Comparison of ENCODE assay signal across 11 cellular contexts in the genomic region with DNA sequence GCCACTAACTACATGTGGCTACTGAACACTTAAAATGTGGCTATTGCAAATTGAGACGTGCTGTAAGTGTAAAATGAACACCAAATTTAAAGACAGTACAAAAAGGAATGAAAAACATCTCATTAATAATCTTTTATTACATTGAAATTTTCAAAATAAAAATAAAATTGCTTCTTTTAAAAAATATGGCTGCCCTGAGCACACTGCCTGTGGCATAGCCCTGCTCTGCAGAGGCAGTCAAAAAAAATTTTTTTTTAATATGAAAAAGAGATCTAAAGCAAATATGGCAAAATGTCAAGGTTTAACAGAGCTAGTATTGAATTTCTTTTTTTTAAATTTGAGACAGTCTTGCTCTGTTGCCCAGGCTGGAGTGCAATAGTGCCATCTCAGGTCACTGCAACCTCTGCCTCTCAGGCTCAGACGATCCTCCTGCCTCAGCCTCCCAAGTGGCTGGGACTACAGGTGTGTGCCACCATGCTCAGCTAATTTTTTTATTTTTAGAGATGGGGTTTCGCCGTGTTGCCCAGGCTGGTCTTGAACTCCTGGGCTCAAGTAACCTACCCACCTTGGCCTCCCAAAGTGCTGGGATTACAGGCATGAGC. TPM values are rescaled to one million over a fixed set of nuclear protein-coding genes. Genes with fewer than 3 reads are reported as not detected.
DNase-seq lines count a peak whose midpoint lies in the region; ATAC-seq and TF ChIP-seq lines count a peak whose summit lies in the region.
"Had no signal": no experiment of that assay in that cellular context is flagged by ENCODE, and none has a peak within 500 bp of the region (broad histone marks: within the 10 kb centered on the region; RNA-seq: fewer than 3 reads in every experiment).

No MANE protein-coding gene starts in this region.

- no peak overlapping the region for H3K4me3 ChIP-seq in CD4-positive, CD25-positive, alpha-beta regulatory T cell (ENCODE audit: low read depth, low read length)
- H3K4me3 ChIP-seq in ascending aorta = no peak overlapping the region
- H3K4me3 ChIP-seq: BLaER1 treated with 17β-estradiol and CSF1 and Interleukin-3, amounts not matched to agents 10 nM and 100 nM had no signal

- ATAC-seq in CD4-positive, CD25-positive, alpha-beta regulatory T cell (ENCODE audit: low read depth in 2 of 2) = peak; percentile 15 to 24
- ATAC-seq in GM19395 (IDR thresholded peaks at IDR 0.05; ENCODE audit: unreplicated experiment) (peak; percentile 36), HG02973 (IDR thresholded peaks at IDR 0.05; ENCODE audit: unreplicated experiment) (peak; percentile 24), left lobe of liver (no peak)
- ATAC-seq in activated CD8-positive, alpha-beta T cell treated with anti-CD3 and anti-CD28 coated beads for 36 hours = peak; percentile 42

- H3K36me3 ChIP-seq in CD4-positive, CD25-positive, alpha-beta regulatory T cell (ENCODE audit: control insufficient read depth, insufficient read depth, low read length) = peaks cover 5% of the 10 kb centered on the region
- no peaks in the 10 kb centered on the region for H3K36me3 ChIP-seq in ascending aorta

- H3K9me3 ChIP-seq in CD4-positive, CD25-positive, alpha-beta regulatory T cell (ENCODE audit: control insufficient read depth in 2 of 2, low read length in 2 of 2) = no peaks in the 10 kb centered on the region
- no peaks in the 10 kb centered on the region for H3K9me3 ChIP-seq in ascending aorta
- H3K9me3 ChIP-seq: BLaER1 treated with 17β-estradiol and CSF1 and Interleukin-3, amounts not matched to agents 10 nM and 100 nM had no signal

- no peak for DNase-seq in CD4-positive, CD25-positive, alpha-beta regulatory T cell
- no peak for DNase-seq in activated CD8-positive, alpha-beta T cell treated with anti-CD3 and anti-CD28 coated beads for 36 hours
- DNase-seq in GM19240 (ENCODE audit: insufficient read length, low spot score) = no peak
- no peak for DNase-seq in left lobe of liver (ENCODE audit: low spot score)
- no peak for DNase-seq in cortex of kidney (lab: John Stamatoyannopoulos, UW)
- no peak for DNase-seq in ascending aorta (ENCODE audit: low spot score in 2 of 2)

- no peak for TF ChIP-seq CTCF in activated CD8-positive, alpha-beta T cell treated with anti-CD3 and anti-CD28 coated beads for 36 hours (IDR thresholded peaks at IDR 0.05)
- no peak for TF ChIP-seq CTCF in ascending aorta (IDR thresholded peaks at IDR 0.05)

- POLR2A ChIA-PET in activated CD8-positive, alpha-beta T cell treated with anti-CD3 and anti-CD28 coated beads for 36 hours (lab: Charles Lee) = no interaction called here

- H3K27ac Mint-ChIP-seq in CD4-positive, CD25-positive, alpha-beta regulatory T cell = peak overlapping the region in 1 of 3 donors; percentile 35
- no peak overlapping the region for H3K27ac Mint-ChIP-seq in activated CD8-positive, alpha-beta T cell treated with anti-CD3 and anti-CD28 coated beads for 36 hours
- H3K27ac Mint-ChIP-seq: activated T-helper 2 cell treated with anti-CD3 and anti-CD28 coated beads, Interferon-gamma antibody, Interleukin-2, Interleukin-4, amounts not matched to agents 10 μg/mL and 5 μg/mL and 100 μg/mL, durations not matched to agents 14 hours and 24 hours and 36 hours; T-helper 2 cell treated with Interferon-gamma antibody and Interleukin-4, amounts not matched to agents 5 μg/mL and 100 μg/mL, for 36 hours had no signal

- no peaks in the 10 kb centered on the region for H3K27me3 ChIP-seq in CD4-positive, CD25-positive, alpha-beta regulatory T cell (ENCODE audit: control insufficient read depth, insufficient read depth, low read length)
- no peaks in the 10 kb centered on the region for H3K27me3 ChIP-seq in ascending aorta
- H3K27me3 ChIP-seq: BLaER1 treated with 17β-estradiol and CSF1 and Interleukin-3, amounts not matched to agents 10 nM and 100 nM had no signal

- CTCF ChIA-PET in activated CD8-positive, alpha-beta T cell treated with anti-CD3 and anti-CD28 coated beads for 36 hours (lab: Charles Lee) = interaction anchor here (0.8 to 12.1 kb wide), 12 partner anchors 10 to 228 kb away, joined by 3 to 161 read pairs (median 4); no protein-coding TSS in a partner anchor

- H3K36me3 Mint-ChIP-seq in CD4-positive, CD25-positive, alpha-beta regulatory T cell = peaks cover 10% of the 10 kb centered on the region
- H3K36me3 Mint-ChIP-seq in activated CD8-positive, alpha-beta T cell treated with anti-CD3 and anti-CD28 coated beads for 36 hours (ENCODE audit: low read depth) = peaks cover 12% of the 10 kb centered on the region

- no peak overlapping the region for H3K4me3 Mint-ChIP-seq in CD4-positive, CD25-positive, alpha-beta regulatory T cell
- no peak overlapping the region for H3K4me3 Mint-ChIP-seq in activated CD8-positive, alpha-beta T cell treated with anti-CD3 and anti-CD28 coated beads for 36 hours
- H3K4me3 Mint-ChIP-seq: T-helper 2 cell treated with Interferon-gamma antibody and Interleukin-4, amounts not matched to agents 5 μg/mL and 100 μg/mL, for 36 hours had no signal

- intact Hi-C loops in activated CD8-positive, alpha-beta T cell treated with anti-CD3 and anti-CD28 coated beads for 36 hours (cut with micrococcal nuclease) = loop anchor here (2.0 kb wide), 1 partner anchor 226 kb away; no protein-coding TSS in a partner anchor
- intact Hi-C loops in ascending aorta (cut with DNase I) = loop anchor here (1.0 kb wide), 1 partner anchor 228 kb away; no protein-coding TSS in a partner anchor

- peaks cover 0 to 18% (median 4%) of the 10 kb centered on the region in 4 donors for H3K4me1 Mint-ChIP-seq in CD4-positive, CD25-positive, alpha-beta regulatory T cell
- no peaks in the 10 kb centered on the region for H3K4me1 Mint-ChIP-seq in activated CD8-positive, alpha-beta T cell treated with anti-CD3 and anti-CD28 coated beads for 36 hours (ENCODE audit: low read depth)

- no peak overlapping the region for H3K27ac ChIP-seq in CD4-positive, CD25-positive, alpha-beta regulatory T cell (ENCODE audit: insufficient read depth, low read length, poor library complexity, severe bottlenecking)
- H3K27ac ChIP-seq in ascending aorta = no peak overlapping the region
- H3K27ac ChIP-seq: BLaER1 treated with 17β-estradiol and CSF1 and Interleukin-3, amounts not matched to agents 10 nM and 100 nM had no signal

- H3K9me3 Mint-ChIP-seq in CD4-positive, CD25-positive, alpha-beta regulatory T cell = no peaks in the 10 kb centered on the region
- no peaks in the 10 kb centered on the region for H3K9me3 Mint-ChIP-seq in activated CD8-positive, alpha-beta T cell treated with anti-CD3 and anti-CD28 coated beads for 36 hours
- H3K9me3 Mint-ChIP-seq: activated T-helper 2 cell treated with anti-CD3 and anti-CD28 coated beads, Interferon-gamma antibody, Interleukin-2, Interleukin-4, amounts not matched to agents 10 μg/mL and 5 μg/mL and 100 μg/mL, durations not matched to agents 14 hours and 24 hours and 36 hours; T-helper 2 cell treated with Interferon-gamma antibody and Interleukin-4, amounts not matched to agents 5 μg/mL and 100 μg/mL, for 36 hours had no signal

- H3K27me3 Mint-ChIP-seq in CD4-positive, CD25-positive, alpha-beta regulatory T cell = no peaks in the 10 kb centered on the region
- no peaks in the 10 kb centered on the region for H3K27me3 Mint-ChIP-seq in activated CD8-positive, alpha-beta T cell treated with anti-CD3 and anti-CD28 coated beads for 36 hours

- H3K4me1 ChIP-seq in CD4-positive, CD25-positive, alpha-beta regulatory T cell (ENCODE audit: control insufficient read depth, insufficient read depth, low read length, poor library complexity, severe bottlenecking) = no peaks in the 10 kb centered on the region
- no peaks in the 10 kb centered on the region for H3K4me1 ChIP-seq in ascending aorta

RNA-seq across cellular contexts. Expression of gene CARNMT1, which starts 25.6 kb away (rescaled TPM):
- total RNA-seq in CD4-positive, CD25-positive, alpha-beta regulatory T cell = 25.7 TPM
- polyA plus RNA-seq in CD4-positive, CD25-positive, alpha-beta regulatory T cell = 10 to 100 TPM in 3 of 4 donors, 1 to 10 TPM in 1; 9.5 to 16.3 (median 11.5) TPM
- total RNA-seq in activated CD8-positive, alpha-beta T cell treated with anti-CD3 and anti-CD28 coated beads for 36 hours = 10 to 100 TPM; 31.8 to 37.6 TPM
- total RNA-seq in left lobe of liver = 13.8 TPM
- total RNA-seq in ascending aorta = 7.0 TPM

RNA-seq across cellular contexts. Expression of gene C9orf40, which starts 49.8 kb away (rescaled TPM):
- 1.9 TPM for total RNA-seq in CD4-positive, CD25-positive, alpha-beta regulatory T cell
- polyA plus RNA-seq in CD4-positive, CD25-positive, alpha-beta regulatory T cell = 1 to 10 TPM; 1.7 to 4.5 (median 3.8) TPM
- 10 to 100 TPM; 18.6 to 20.9 TPM for total RNA-seq in activated CD8-positive, alpha-beta T cell treated with anti-CD3 and anti-CD28 coated beads for 36 hours
- total RNA-seq in left lobe of liver (2.0 TPM), ascending aorta (15.2 TPM)
